In genomic region chr4:123995939-123996338, GRCh38 we compare ENCODE assay signal across 14 cellular contexts.
DNase-seq lines count a peak whose midpoint lies in the region; ATAC-seq and TF ChIP-seq lines count a peak whose summit lies in the region.
"Had no signal": no experiment of that assay in that cellular context is flagged by ENCODE, and none has a peak within 500 bp of the region (broad histone marks: within the 10 kb centered on the region; RNA-seq: fewer than 3 reads in every experiment).

No MANE protein-coding gene starts in this region.

- TF ChIP-seq CTCF in AG04449 (IDR thresholded peaks at IDR 0.05; ENCODE audit: insufficient read depth, low read length, missing control alignments), result no peak
- no peak for TF ChIP-seq CTCF in astrocyte of the spinal cord (IDR thresholded peaks at IDR 0.05; ENCODE audit: low read depth, low read length)
- no peak for TF ChIP-seq CTCF in psoas muscle (IDR thresholded peaks at IDR 0.05)

- H3K4me3 ChIP-seq in AG04449 (ENCODE audit: low read depth, low read length) (no peak overlapping the region), astrocyte of the spinal cord (ENCODE audit: low read depth, low read length) (no peak overlapping the region), psoas muscle (no peak overlapping the region)
- H3K4me3 ChIP-seq: A549, tibial nerve had no signal

- intact Hi-C loops in psoas muscle (cut with DNase I), result no loop called here

- POLR2A ChIA-PET in AG04449 (lab: Yijun Ruan, JAX), result no interaction called here

- H3K36me3 ChIP-seq in psoas muscle (ENCODE audit: insufficient read depth in 1 of 2, low read depth in 1 of 2), result no peaks in the 10 kb centered on the region
- H3K36me3 ChIP-seq: tibial nerve had no signal

- no peaks in the 10 kb centered on the region for H3K27me3 ChIP-seq in psoas muscle (ENCODE audit: insufficient read depth in 3 of 3, low read length in 2 of 3)
- H3K27me3 ChIP-seq: tibial nerve had no signal

- DNase-seq in AG04449 (ENCODE audit: low read depth, low spot score) (peak; percentile 70), HS-27A (ENCODE audit: low read depth) (peak; percentile 20), astrocyte of the spinal cord (ENCODE audit: low read depth, low spot score) (peak; percentile 76), hepatic stellate cell (ENCODE audit: low spot score) (peak; percentile 12), psoas muscle (no peak)
- DNase-seq: activated CD8-positive, alpha-beta T cell treated with anti-CD3 and anti-CD28 coated beads, Interleukin-2, amount 10 ng/mL, durations not matched to agents 7 days and 5 days; activated effector memory CD4-positive, alpha-beta T cell treated with anti-CD3 and anti-CD28 coated beads, Interleukin-2, amount 50 U/mL, for 16 hours; DMS 273 treated with DMSO at 0.1 percent for 48 hours had no signal

- WGBS in psoas muscle, 3 donors, result 48 to 58% (median 56%) methylated on average over 2 of the region's 2 CpGs

- CTCF ChIA-PET in AG04449 (lab: Yijun Ruan, JAX), result no interaction called here

- peaks cover 3% of the 10 kb centered on the region for H3K9me3 ChIP-seq in psoas muscle
- H3K9me3 ChIP-seq: A549 had no signal

- in situ Hi-C loops in astrocyte of the spinal cord (cut with HindIII; ENCODE audit: low sequenced_read_pairs), result no loop called here

- H3K4me1 ChIP-seq in psoas muscle, result no peaks in the 10 kb centered on the region
- H3K4me1 ChIP-seq: A549, parathyroid adenoma, tibial nerve had no signal

- no peak overlapping the region for H3K27ac ChIP-seq in psoas muscle
- H3K27ac ChIP-seq: A549, parathyroid adenoma, tibial nerve had no signal

- ATAC-seq in GM18907 (IDR thresholded peaks at IDR 0.05; ENCODE audit: unreplicated experiment) (no peak), HG03354 (IDR thresholded peaks at IDR 0.05; ENCODE audit: poor library complexity, severe bottlenecking, unreplicated experiment) (no peak), psoas muscle (no peak), GM21717 (IDR thresholded peaks at IDR 0.05; ENCODE audit: unreplicated experiment) (no peak)
- ATAC-seq: A549; activated CD8-positive, alpha-beta T cell treated with anti-CD3 and anti-CD28 coated beads, Interleukin-2, amount 10 ng/mL, durations not matched to agents 7 days and 5 days had no signal

Comparison
In these comparisons a context has a peak if more than half of its experiments do, and no peak if none do; other contexts are left out.
1. DNase-seq: peak in AG04449 (single experiment), HS-27A (single experiment), astrocyte of the spinal cord (single experiment) and hepatic stellate cell (single experiment); none in psoas muscle (0 of 2).